ENCODE assay signal across 16 cellular contexts in the genomic region with DNA sequence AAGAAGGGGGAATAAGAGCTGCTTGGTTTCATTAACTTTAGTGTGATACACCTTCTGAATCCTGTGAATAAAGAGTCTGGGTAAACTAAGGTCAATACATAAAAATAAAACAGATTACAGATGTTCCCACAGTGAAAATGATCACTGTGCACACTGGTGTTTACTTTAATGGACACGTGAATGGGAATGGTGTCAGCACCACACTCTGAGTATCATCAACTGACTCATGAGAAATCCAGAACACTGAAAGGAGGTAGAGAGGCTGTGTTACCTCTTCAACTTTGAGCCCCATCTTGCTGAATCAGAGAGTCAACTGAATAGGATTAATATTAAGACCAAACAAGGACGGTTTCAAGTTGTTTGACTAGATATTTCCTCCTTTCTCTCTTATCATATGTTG.
DNase-seq lines count a peak whose midpoint lies in the region; ATAC-seq and TF ChIP-seq lines count a peak whose summit lies in the region.
"Had no signal": no experiment of that assay in that cellular context is flagged by ENCODE, and none has a peak within 500 bp of the region (broad histone marks: within the 10 kb centered on the region; RNA-seq: fewer than 3 reads in every experiment).

No MANE protein-coding gene starts in this region.

- TF ChIP-seq CTCF in LNCaP clone FGC (IDR thresholded peaks at IDR 0.05; ENCODE audit: control insufficient read depth, extremely low read depth, insufficient read depth) (no peak), esophagus squamous epithelium (IDR thresholded peaks at IDR 0.05) (no peak), osteoblast (IDR thresholded peaks at IDR 0.05; ENCODE audit: extremely low read depth, low read depth, low read length) (no peak)

- H3K9me3 ChIP-seq in esophagus squamous epithelium: no peaks in the 10 kb centered on the region
- no peaks in the 10 kb centered on the region for H3K9me3 ChIP-seq in osteoblast (ENCODE audit: low read depth, low read length)
- H3K9me3 ChIP-seq: A549 had no signal

- intact Hi-C loops in esophagus squamous epithelium (cut with DNase I) (no loop called here), left colon (cut with DNase I, micrococcal nuclease) (no loop called here)

- DNase-seq in LNCaP clone FGC (ENCODE audit: low read depth): peak; percentile 46
- peak; percentile 32 for DNase-seq in amniotic epithelial cell (ENCODE audit: low read depth)
- no peak for DNase-seq in esophagus squamous epithelium (lab: John Stamatoyannopoulos, UW)
- peak; percentile 37 for DNase-seq in osteoblast (ENCODE audit: insufficient read length, low spot score, missing footprints)
- DNase-seq in Kasumi-1 (lab: John Stamatoyannopoulos, UW): no peak
- DNase-seq in iPS-NIHi11 (ENCODE audit: low spot score): no peak
- no peak for DNase-seq in left colon
- DNase-seq: DMS79 treated with DMSO at 0.1 percent for 48 hours, NCI-H1092, NCI-H1436, NCI-H187 treated with DMSO at 0.1 percent for 48 hours, NCI-H2107, NCI-H446 treated with DMSO at 0.1 percent for 48 hours, NCI-H748 treated with DMSO at 0.1 percent for 48 hours, Right ventricle myocardium superior had no signal

- no peaks in the 10 kb centered on the region for H3K27me3 ChIP-seq in esophagus squamous epithelium
- peaks cover 8% of the 10 kb centered on the region for H3K27me3 ChIP-seq in osteoblast (ENCODE audit: insufficient read depth, low read length)

- TF ChIP-seq POLR2A in esophagus squamous epithelium (IDR thresholded peaks at IDR 0.05): no peak

- H3K4me1 ChIP-seq in esophagus squamous epithelium: peaks cover 4 to 30% (median 12%) of the 10 kb centered on the region in 3 donors
- peaks cover 3% of the 10 kb centered on the region for H3K4me1 ChIP-seq in osteoblast (ENCODE audit: insufficient read depth, low read length)

- peak overlapping the region in 3 of 4 donors; percentile 40 to 62 (median 45) for H3K27ac ChIP-seq in esophagus squamous epithelium
- no peak overlapping the region for H3K27ac ChIP-seq in osteoblast (ENCODE audit: low read depth, low read length)
- H3K27ac ChIP-seq: A549 had no signal

- H3K4me2 ChIP-seq in osteoblast (ENCODE audit: insufficient read depth, low read length): no peak overlapping the region
- H3K4me2 ChIP-seq: A549 had no signal

- H4K20me1 ChIP-seq in osteoblast (ENCODE audit: insufficient read depth, low read length): no peaks in the 10 kb centered on the region

- no peak for ATAC-seq in left colon
- ATAC-seq: A549 had no signal

- WGBS in esophagus squamous epithelium, 2 donors: 25 to 41% methylated on average over 2 of the region's 2 CpGs

- H3K36me3 ChIP-seq in esophagus squamous epithelium (no peaks in the 10 kb centered on the region), osteoblast (ENCODE audit: insufficient read depth, low read length) (no peaks in the 10 kb centered on the region)

- H2AFZ ChIP-seq in osteoblast (ENCODE audit: low read length): no peak overlapping the region

- H3K79me2 ChIP-seq in osteoblast (ENCODE audit: insufficient read depth, low read length): no peaks in the 10 kb centered on the region

- H3K4me3 ChIP-seq in LNCaP clone FGC (ENCODE audit: low read depth, low read length) (no peak overlapping the region), esophagus squamous epithelium (no peak overlapping the region), osteoblast (ENCODE audit: insufficient read depth, low read length) (no peak overlapping the region)
- H3K4me3 ChIP-seq: A549 had no signal

Comparison
In these comparisons a context has a peak if more than half of its experiments do, and no peak if none do; other contexts are left out.
1. DNase-seq: peak in LNCaP clone FGC (single experiment), amniotic epithelial cell (single experiment) and osteoblast (single experiment); none in esophagus squamous epithelium (single experiment), Kasumi-1 (0 of 2), iPS-NIHi11 (single experiment) and left colon (0 of 2).